8 cellular contexts compared by ENCODE assay signal in genomic region chr22:19756288-19757128, GRCh38.
A peak's percentile ranks its signal among the peaks of the same experiment; 100 is the strongest.
DNase-seq lines count a peak whose midpoint lies in the region; ATAC-seq lines count a peak whose summit lies in the region.

No MANE protein-coding gene starts in this region.

- peaks cover 22% of the 10 kb centered on the region for H3K4me1 ChIP-seq in NT2/D1 (ENCODE audit: insufficient read depth, insufficient read length)

- ATAC-seq in GM18907 (IDR thresholded peaks at IDR 0.05; ENCODE audit: unreplicated experiment): no peak
- no peak for ATAC-seq in GM19023 (IDR thresholded peaks at IDR 0.05; ENCODE audit: unreplicated experiment)

- intact Hi-C loops in head of caudate nucleus (cut with DNase I): no loop called here

- no peaks in the 10 kb centered on the region for H3K36me3 ChIP-seq in NT2/D1 (ENCODE audit: insufficient read depth, insufficient read length, low read length)

- DNase-seq in NCI-H1436 (lab: John Stamatoyannopoulos, UW) (peak; percentile 47), NCI-H1436 treated with DMSO at 0.1 percent for 48 hours (lab: John Stamatoyannopoulos, UW) (no peak), NT2/D1 (ENCODE audit: low read depth, low spot score) (no peak), head of caudate nucleus (peak in 26 of 42 donors; percentile 9 to 58 (median 32))
- peak; percentile 57 for DNase-seq in activated T-helper 9 cell treated with anti-CD3 and anti-CD28 coated beads, Interleukin-2, amount 50 U/mL, for 16 hours (ENCODE audit: low read depth)
- DNase-seq in stimulated activated CD4-positive, alpha-beta T cell treated with anti-CD3 and anti-CD28 coated beads, Interleukin-1b, Interleukin-23, amount 100 ng/mL, for 24 hours (ENCODE audit: low read depth in 4 of 4, low spot score in 1 of 4): peak; percentile 26 to 56 (median 40)

- peaks cover 80% of the 10 kb centered on the region for H3K27me3 ChIP-seq in NT2/D1 (ENCODE audit: insufficient read depth, insufficient read length)

- H3K4me3 ChIP-seq in NT2/D1 (ENCODE audit: insufficient read length, low read depth): peak overlapping the region; percentile 21

- peak overlapping the region; percentile 16 for H3K9ac ChIP-seq in NT2/D1 (ENCODE audit: insufficient read length, low read depth)

- H3K9me3 ChIP-seq in NT2/D1 (ENCODE audit: insufficient read depth, low read length): no peaks in the 10 kb centered on the region

Comparison
In these comparisons a context has a peak if more than half of its experiments do, and no peak if none do; other contexts are left out.
1. DNase-seq: peak in NCI-H1436 (single experiment), activated T-helper 9 cell treated with anti-CD3 and anti-CD28 coated beads, Interleukin-2, amount 50 U/mL, for 16 hours (single experiment), head of caudate nucleus (26 of 42) and stimulated activated CD4-positive, alpha-beta T cell treated with anti-CD3 and anti-CD28 coated beads, Interleukin-1b, Interleukin-23, amount 100 ng/mL, for 24 hours (4 of 4); none in NCI-H1436 treated with DMSO at 0.1 percent for 48 hours (single experiment) and NT2/D1 (single experiment).